2 cellular contexts compared by ENCODE assay signal in genomic region chr11:130123414-130124040, GRCh38.
TF ChIP-seq lines count a peak whose summit lies in the region.

No MANE protein-coding gene starts in this region.

TF ChIP-seq in IMR-90, 13 proteins besides CTCF, POLR2A, EP300 and RAD21:
- no peak for TF ChIP-seq RCOR1 (IDR thresholded peaks at IDR 0.05; ENCODE audit: insufficient replicate concordance, low read length)
- no peak for TF ChIP-seq NFE2L2 (IDR thresholded peaks at IDR 0.05; ENCODE audit: low read depth, low read length)
- no peak for TF ChIP-seq FOS (IDR thresholded peaks at IDR 0.05; ENCODE audit: low read depth, low read length)
- no peak for TF ChIP-seq BHLHE40 (IDR thresholded peaks at IDR 0.05; ENCODE audit: low read depth, low read length)
- no peak for TF ChIP-seq USF2 (IDR thresholded peaks at IDR 0.05; ENCODE audit: low read depth, low read length)
- TF ChIP-seq MAFK (IDR thresholded peaks at IDR 0.05; ENCODE audit: low read depth, low read length) = no peak
- TF ChIP-seq CEBPB (IDR thresholded peaks at IDR 0.05; ENCODE audit: low read depth, low read length) = no peak
- no peak for TF ChIP-seq MXI1 (IDR thresholded peaks at IDR 0.05; ENCODE audit: borderline replicate concordance, low read depth, low read length)
- no peak for TF ChIP-seq SMC3 (IDR thresholded peaks at IDR 0.05; ENCODE audit: low read depth, low read length)
- TF ChIP-seq ELK1 (IDR thresholded peaks at IDR 0.05; ENCODE audit: borderline replicate concordance, low read depth, low read length) = no peak
- TF ChIP-seq RFX5 (IDR thresholded peaks at IDR 0.05; ENCODE audit: low read depth, low read length) = no peak
- TF ChIP-seq MAZ (IDR thresholded peaks at IDR 0.05; ENCODE audit: borderline replicate concordance, low read depth, low read length) = no peak
- no peak for TF ChIP-seq CHD1 (IDR thresholded peaks at IDR 0.05; ENCODE audit: low read depth, low read length)

TF ChIP-seq in liver, 16 proteins besides CTCF, POLR2A, EP300 and RAD21:
- TF ChIP-seq YY1 (IDR thresholded peaks at IDR 0.05) (no peak), REST (IDR thresholded peaks at IDR 0.05) (no peak), JUND (IDR thresholded peaks at IDR 0.05) (no peak), TAF1 (conservative IDR thresholded peaks at IDR 0.05) (no peak), NR2F2 (IDR thresholded peaks at IDR 0.05) (no peak), HNF4A (conservative IDR thresholded peaks at IDR 0.05) (no peak), SP1 (IDR thresholded peaks at IDR 0.05) (no peak), EGR1 (IDR thresholded peaks at IDR 0.05; ENCODE audit: low read depth in 2 of 2) (no peak), RXRA (IDR thresholded peaks at IDR 0.05) (no peak)
